Comparison of ENCODE assay signal across 1 cellular context in genomic region chr4:60088803-60089202, GRCh38.
TF ChIP-seq lines count a peak whose summit lies in the region.

No MANE protein-coding gene starts in this region.

TF ChIP-seq in WTC11, 78 proteins besides CTCF, POLR2A, EP300 and RAD21 (continued from another document):
- no peak for TF ChIP-seq AFF4 (CRISPR knock-in tag; IDR thresholded peaks at IDR 0.05; ENCODE audit: borderline replicate concordance)
- no peak for TF ChIP-seq E2F5 (CRISPR knock-in tag; IDR thresholded peaks at IDR 0.05)
- TF ChIP-seq TP53 (CRISPR knock-in tag; IDR thresholded peaks at IDR 0.05): no peak
- TF ChIP-seq ZNF671 (CRISPR knock-in tag; IDR thresholded peaks at IDR 0.05): no peak
- no peak for TF ChIP-seq HMGXB4 (CRISPR knock-in tag; IDR thresholded peaks at IDR 0.05)
- TF ChIP-seq KAT7 (CRISPR knock-in tag; IDR thresholded peaks at IDR 0.05; ENCODE audit: borderline replicate concordance): no peak
- no peak for TF ChIP-seq ESRRA (CRISPR knock-in tag; IDR thresholded peaks at IDR 0.05; ENCODE audit: borderline replicate concordance)
- no peak for TF ChIP-seq JAZF1 (CRISPR knock-in tag; IDR thresholded peaks at IDR 0.05)
